Comparison of ENCODE assay signal across 9 cellular contexts in genomic region chr7:111091623-111092370, GRCh38. TPM values are rescaled to one million over a fixed set of nuclear protein-coding genes. Genes with fewer than 3 reads are reported as not detected.
DNase-seq lines count a peak whose midpoint lies in the region; ATAC-seq and TF ChIP-seq lines count a peak whose summit lies in the region.
"Had no signal": no experiment of that assay in that cellular context is flagged by ENCODE, and none has a peak within 500 bp of the region (broad histone marks: within the 10 kb centered on the region; RNA-seq: fewer than 3 reads in every experiment).

No MANE protein-coding gene starts in this region.

- WGBS in heart right ventricle, 2 donors, result 5 to 9% methylated on average over 3 of the region's 3 CpGs

- peak overlapping the region in 2 of 10 donors; percentile 13 for H3K27ac ChIP-seq in heart right ventricle
- H3K27ac ChIP-seq in thoracic aorta, result no peak overlapping the region
- H3K27ac ChIP-seq: C4-2B had no signal

- H3K36me3 ChIP-seq in heart right ventricle (no peaks in the 10 kb centered on the region), thoracic aorta (no peaks in the 10 kb centered on the region), MG63 (no peaks in the 10 kb centered on the region)

- H3K4me1 ChIP-seq in heart right ventricle, result peaks cover 0 to 31% (median 13%) of the 10 kb centered on the region in 9 donors
- H3K4me1 ChIP-seq in thoracic aorta (ENCODE audit: control insufficient read depth in 1 of 2, low read depth in 2 of 2), result peaks cover 8 to 22% of the 10 kb centered on the region in 2 donors

- peak overlapping the region; percentile 11 to 59 (median 50) for H3K4me3 ChIP-seq in heart right ventricle
- peak overlapping the region; percentile 67 for H3K4me3 ChIP-seq in thoracic aorta
- no peak overlapping the region for H3K4me3 ChIP-seq in MG63

- no peaks in the 10 kb centered on the region for H3K27me3 ChIP-seq in heart right ventricle
- no peaks in the 10 kb centered on the region for H3K27me3 ChIP-seq in thoracic aorta (replicated peaks; ENCODE audit: insufficient read depth)
- H3K27me3 ChIP-seq in MG63, result no peaks in the 10 kb centered on the region

- TF ChIP-seq CTCF in heart right ventricle (IDR thresholded peaks at IDR 0.05) (no peak), thoracic aorta (IDR thresholded peaks at IDR 0.05) (no peak)

- CTCF ChIA-PET in activated CD8-positive, alpha-beta memory T cell treated with anti-CD3 and anti-CD28 coated beads, Interleukin-2, amount 10 ng/mL, durations not matched to agents 7 days and 5 days (lab: Charles Lee), result interaction anchor here (0.6 to 3.9 kb wide), 6 partner anchors 9 to 80 kb away, joined by 3 to 18 read pairs (median 4); no protein-coding TSS in a partner anchor

- ATAC-seq in activated CD8-positive, alpha-beta memory T cell treated with anti-CD3 and anti-CD28 coated beads, Interleukin-2, amount 10 ng/mL, durations not matched to agents 7 days and 5 days, result peak; percentile 10
- peak in 5 of 8 donors; percentile 36 to 52 (median 49) for ATAC-seq in heart right ventricle
- no peak for ATAC-seq in thoracic aorta (ENCODE audit: insufficient number of reproducible peaks, low FRiP score, low read depth)
- ATAC-seq in GM21526 (IDR thresholded peaks at IDR 0.05; ENCODE audit: low FRiP score, unreplicated experiment), result no peak
- no peak for ATAC-seq in GM19467 (IDR thresholded peaks at IDR 0.05; ENCODE audit: unreplicated experiment)

- no peak for DNase-seq in activated CD8-positive, alpha-beta memory T cell treated with anti-CD3 and anti-CD28 coated beads, Interleukin-2, amount 10 ng/mL, durations not matched to agents 7 days and 5 days
- no peak for DNase-seq in activated CD8-positive, alpha-beta memory T cell treated with anti-CD3 and anti-CD28 coated beads, Interleukin-2, amount 50 U/mL, for 4 hours
- DNase-seq in SK-N-DZ (ENCODE audit: low spot score) (peak; percentile 64), heart right ventricle (no peak), thoracic aorta (ENCODE audit: low spot score) (no peak), MG63 (no peak)

- no peaks in the 10 kb centered on the region for H3K9me3 ChIP-seq in heart right ventricle
- no peaks in the 10 kb centered on the region for H3K9me3 ChIP-seq in thoracic aorta
- H3K9me3 ChIP-seq in MG63, result no peaks in the 10 kb centered on the region

- H3K9me3 Mint-ChIP-seq in activated CD8-positive, alpha-beta memory T cell treated with anti-CD3 and anti-CD28 coated beads, Interleukin-2, amount 10 ng/mL, durations not matched to agents 7 days and 5 days (ENCODE audit: low read depth), result no peaks in the 10 kb centered on the region

- H3K4me1 Mint-ChIP-seq in activated CD8-positive, alpha-beta memory T cell treated with anti-CD3 and anti-CD28 coated beads, Interleukin-2, amount 10 ng/mL, durations not matched to agents 7 days and 5 days, result peaks cover 60% of the 10 kb centered on the region

- peak overlapping the region; percentile 87 for H3K27ac Mint-ChIP-seq in activated CD8-positive, alpha-beta memory T cell treated with anti-CD3 and anti-CD28 coated beads, Interleukin-2, amount 10 ng/mL, durations not matched to agents 7 days and 5 days

- peaks cover 48% of the 10 kb centered on the region for H3K36me3 Mint-ChIP-seq in activated CD8-positive, alpha-beta memory T cell treated with anti-CD3 and anti-CD28 coated beads, Interleukin-2, amount 10 ng/mL, durations not matched to agents 7 days and 5 days

- intact Hi-C loops in heart right ventricle (cut with DNase I), result loop anchor here (2.0 to 10.0 kb wide), 14 partner anchors 57 to 1247 kb away; partner anchors contain the start of gene IMMP2L (in 1 of the 10)

- no peaks in the 10 kb centered on the region for H3K27me3 Mint-ChIP-seq in activated CD8-positive, alpha-beta memory T cell treated with anti-CD3 and anti-CD28 coated beads, Interleukin-2, amount 10 ng/mL, durations not matched to agents 7 days and 5 days

- peak overlapping the region; percentile 91 for H3K4me3 Mint-ChIP-seq in activated CD8-positive, alpha-beta memory T cell treated with anti-CD3 and anti-CD28 coated beads, Interleukin-2, amount 10 ng/mL, durations not matched to agents 7 days and 5 days

RNA-seq across cellular contexts. Expression of gene LRRN3, which starts 0.9 kb away (rescaled TPM):
- total RNA-seq in activated CD8-positive, alpha-beta memory T cell treated with anti-CD3 and anti-CD28 coated beads, Interleukin-2, amount 10 ng/mL, durations not matched to agents 7 days and 5 days, result 100 to 1,000 TPM in 1 of 2 experiments, 10 to 100 TPM in 1; 82.3 to 154 TPM
- 152 and 177 TPM in 2 replicates for polyA plus RNA-seq in SK-N-DZ (2014; cell fraction: cytosol; rRNA removed)
- polyA plus RNA-seq in SK-N-DZ (2014; cell fraction: nucleus; rRNA removed), result 77.9 and 99.7 TPM in 2 replicates
- total RNA-seq in heart right ventricle (10 to 100 TPM in 1 of 10 donors, 1 to 10 TPM in 5, under 1 TPM in 4; 0.30 to 16.4 (median 1.8) TPM), thoracic aorta (1 to 10 TPM; 1.6 to 3.0 TPM)
- polyA plus RNA-seq in heart right ventricle, result 1 to 10 TPM; 1.2 to 5.3 TPM
- total RNA-seq in MG63 (2014; rRNA removed; shearing (Covaris generic); ENCODE audit: low replicate concordance), result not detected in 2 replicates

Comparison
In these comparisons a context has a peak if more than half of its experiments do, and no peak if none do; other contexts are left out.
1. ATAC-seq: peak in activated CD8-positive, alpha-beta memory T cell treated with anti-CD3 and anti-CD28 coated beads, Interleukin-2, amount 10 ng/mL, durations not matched to agents 7 days and 5 days (single experiment) and heart right ventricle (5 of 8); none in thoracic aorta (single experiment), GM21526 (single experiment) and GM19467 (single experiment).
2. RNA of gene LRRN3, which starts 0.9 kb away (total RNA-seq): 82.3 to 154 TPM in activated CD8-positive, alpha-beta memory T cell treated with anti-CD3 and anti-CD28 coated beads, Interleukin-2, amount 10 ng/mL, durations not matched to agents 7 days and 5 days; 1.6 to 3.0 TPM in thoracic aorta, 0.30 to 16.4 TPM in heart right ventricle and not detected in MG63; every median in the first group is over 4 times any median in the second.